Comparison of ENCODE assay signal across 27 cellular contexts in the genomic region with DNA sequence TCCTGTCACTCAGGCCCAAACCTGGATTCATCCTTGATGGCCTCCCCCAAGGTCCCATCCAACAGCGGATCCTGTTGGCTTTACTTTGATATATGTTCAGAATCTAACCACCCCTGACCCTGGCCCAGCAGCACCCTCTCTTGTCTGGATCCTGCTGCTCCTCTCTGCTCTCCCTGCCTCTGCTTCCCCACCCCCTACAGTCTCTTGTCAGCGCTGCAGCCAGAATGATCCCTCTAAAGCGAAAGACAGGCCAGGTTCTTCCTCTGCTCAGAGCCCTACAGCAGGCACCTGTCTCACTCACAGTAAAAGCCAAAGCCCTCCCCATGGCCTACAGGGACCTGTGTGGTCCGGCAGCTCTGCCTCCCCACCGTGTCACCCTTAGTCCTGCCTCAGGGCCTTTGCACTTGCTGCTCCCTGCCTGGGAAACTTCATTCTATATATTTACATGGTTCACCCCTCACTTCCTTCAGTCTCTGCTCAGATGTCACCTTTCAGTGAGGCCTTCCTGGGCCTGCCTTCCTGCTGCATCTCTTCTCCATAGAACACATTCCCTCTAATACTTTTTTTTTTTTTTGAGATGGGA. TPM values are rescaled to one million over a fixed set of nuclear protein-coding genes. Genes with fewer than 3 reads are reported as not detected.
DNase-seq lines count a peak whose midpoint lies in the region; ATAC-seq, FAIRE-seq and TF ChIP-seq lines count a peak whose summit lies in the region.
"Had no signal": no experiment of that assay in that cellular context is flagged by ENCODE, and none has a peak within 500 bp of the region (broad histone marks: within the 10 kb centered on the region; RNA-seq: fewer than 3 reads in every experiment).

No MANE protein-coding gene starts in this region.

- H2AFZ ChIP-seq in HCT116 (ENCODE audit: low read depth, low read length, poor library complexity, severe bottlenecking), result no peak overlapping the region

- H3K4me3 Mint-ChIP-seq in WTC11, result no peak overlapping the region
- no peak overlapping the region for H3K4me3 Mint-ChIP-seq in mesothelial cell of epicardium
- H3K4me3 Mint-ChIP-seq in activated naive CD8-positive, alpha-beta T cell treated with anti-CD3 and anti-CD28 coated beads for 36 hours, result no peak overlapping the region
- H3K4me3 Mint-ChIP-seq: activated CD8-positive, alpha-beta memory T cell treated with anti-CD3 and anti-CD28 coated beads, Interleukin-2, amount 10 ng/mL, durations not matched to agents 7 days and 5 days; activated T-cell treated with anti-CD3 and anti-CD28 coated beads, Interleukin-2, amount 50 U/mL, for 4 hours; T-cell had no signal

- 0 out of 2 replicates have a peak, but pooled peaks cover 3% of the 10 kb centered on the region for H3K27me3 ChIP-seq in HCT116 (ENCODE audit: insufficient read depth, low read length)
- H3K27me3 ChIP-seq: dorsolateral prefrontal cortex had no signal

- no peaks in the 10 kb centered on the region for H3K79me2 ChIP-seq in HCT116 (ENCODE audit: insufficient read depth, low read length)

- no TSS peak for BruUV-seq in HCT116 (replicated peaks; lab: Mats Ljungman, UMichigan)

- no peak overlapping the region for H3K9ac ChIP-seq in HCT116 (ENCODE audit: low read length)
- no peak overlapping the region for H3K9ac ChIP-seq in kidney (ENCODE audit: low read length in 2 of 2)

- H3K4me1 Mint-ChIP-seq in WTC11 (peaks cover 10% of the 10 kb centered on the region), mesothelial cell of epicardium (no peaks in the 10 kb centered on the region)
- no peaks in the 10 kb centered on the region for H3K4me1 Mint-ChIP-seq in activated naive CD8-positive, alpha-beta T cell treated with anti-CD3 and anti-CD28 coated beads for 36 hours

- H3K36me3 Mint-ChIP-seq in WTC11, result peaks cover 23% of the 10 kb centered on the region
- H3K36me3 Mint-ChIP-seq in mesothelial cell of epicardium, result peaks cover 54% of the 10 kb centered on the region
- no peaks in the 10 kb centered on the region for H3K36me3 Mint-ChIP-seq in activated naive CD8-positive, alpha-beta T cell treated with anti-CD3 and anti-CD28 coated beads for 36 hours
- H3K36me3 Mint-ChIP-seq: T-cell had no signal

- DNase-seq in DMS 273 (lab: John Stamatoyannopoulos, UW; ENCODE audit: unreplicated experiment) (peak; percentile 15), DMS 273 treated with DMSO at 0.1 percent for 48 hours (lab: John Stamatoyannopoulos, UW) (no peak), HCT116 (ENCODE audit: low read depth, low spot score) (no peak), WTC11 (ENCODE audit: low spot score) (no peak), mesothelial cell of epicardium (ENCODE audit: low spot score in 2 of 2, unreplicated experiment in 2 of 2) (no peak), kidney (no peak)
- no peak for DNase-seq in activated naive CD8-positive, alpha-beta T cell treated with anti-CD3 and anti-CD28 coated beads for 36 hours
- DNase-seq: activated CD8-positive, alpha-beta memory T cell treated with anti-CD3 and anti-CD28 coated beads, Interleukin-2, amount 10 ng/mL, durations not matched to agents 7 days and 5 days; activated T-cell treated with anti-CD3 and anti-CD28 coated beads, Interleukin-2, amount 50 U/mL, for 4 hours; cerebellar nuclear complex; COR-L47; dorsolateral prefrontal cortex; Karpas-422; mammary epithelial cell; NCI-H1417 treated with DMSO at 0.1 percent for 48 hours; NCI-H2081; SJCRH30; stimulated activated naive CD8-positive, alpha-beta T cell treated with anti-CD3 and anti-CD28 coated beads, Interleukin-15, Interleukin-2, amounts not matched to agents 100 U/mL and 50 U/mL, for 24 hours; T-cell had no signal

- RAD21 ChIA-PET in HCT116 (lab: Charles Lee; ENCODE audit: low non-redundant PET in 1 of 2, low total read pairs in 2 of 2, uncharacterized antibody in 2 of 2, unreplicated experiment in 2 of 2), result no interaction called here

- H3K4me3 ChIP-seq in HCT116 (replicated peaks in 1 of 2; ENCODE audit: low read depth in 1 of 2, low read length in 2 of 2) (no peak overlapping the region), kidney (ENCODE audit: low read length in 2 of 2) (no peak overlapping the region)
- H3K4me3 ChIP-seq: dorsolateral prefrontal cortex, SJCRH30, smooth muscle cell had no signal

- no peaks in the 10 kb centered on the region for H4K20me1 ChIP-seq in HCT116 (ENCODE audit: insufficient read depth)

- ATAC-seq in HCT116 (peak; percentile 85), WTC11 (peak; percentile 88), HG02885 (IDR thresholded peaks at IDR 0.05; ENCODE audit: poor library complexity, unreplicated experiment) (no peak)
- ATAC-seq: activated CD8-positive, alpha-beta memory T cell treated with anti-CD3 and anti-CD28 coated beads, Interleukin-2, amount 10 ng/mL, durations not matched to agents 7 days and 5 days; activated T-cell treated with anti-CD3 and anti-CD28 coated beads, Interleukin-2, amount 50 U/mL, for 4 hours; stimulated activated naive CD8-positive, alpha-beta T cell treated with anti-CD3 and anti-CD28 coated beads, Interleukin-15, Interleukin-2, amounts not matched to agents 100 U/mL and 50 U/mL, for 24 hours; T-cell had no signal

- no peaks in the 10 kb centered on the region for H3K9me2 ChIP-seq in HCT116 (ENCODE audit: insufficient read depth)

- no peak for TF ChIP-seq POLR2A in HCT116 (IDR thresholded peaks at IDR 0.05; ENCODE audit: borderline replicate concordance, extremely low read depth, insufficient read depth, insufficient read length)

- intact Hi-C loops in HCT116 (cut with micrococcal nuclease), result no loop called here
- intact Hi-C loops in kidney (cut with DNase I), result no loop called here

- H3K9me3 Mint-ChIP-seq in WTC11, result peaks cover 4% of the 10 kb centered on the region
- H3K9me3 Mint-ChIP-seq in mesothelial cell of epicardium, result peaks cover 7% of the 10 kb centered on the region
- H3K9me3 Mint-ChIP-seq in activated naive CD8-positive, alpha-beta T cell treated with anti-CD3 and anti-CD28 coated beads for 36 hours, result peaks cover 7% of the 10 kb centered on the region

- TF ChIP-seq CTCF in HCT116 (IDR thresholded peaks at IDR 0.05 in 2 of 3, conservative IDR thresholded peaks at IDR 0.05 in 1 of 3; ENCODE audit: borderline replicate concordance in 1 of 3, insufficient read depth in 1 of 3, low read depth in 2 of 3, low read length in 2 of 3), result peak in 2 of 3 experiments; percentile 32 to 33; a peak in 2 of 6 replicates
- no peak for TF ChIP-seq CTCF in WTC11 (IDR thresholded peaks at IDR 0.05)
- TF ChIP-seq CTCF in mesothelial cell of epicardium (IDR thresholded peaks at IDR 0.05; ENCODE audit: unreplicated experiment), result no peak
- no peak for TF ChIP-seq CTCF in kidney (IDR thresholded peaks at IDR 0.05; ENCODE audit: borderline replicate concordance, extremely low read depth, insufficient read depth)

- POLR2A ChIA-PET in HCT116 (lab: Charles Lee), result no interaction called here
- POLR2A ChIA-PET in WTC11 (lab: Charles Lee), result no interaction called here

- no peak overlapping the region for H3K27ac Mint-ChIP-seq in WTC11
- peak overlapping the region; percentile 7 for H3K27ac Mint-ChIP-seq in mesothelial cell of epicardium
- no peak overlapping the region for H3K27ac Mint-ChIP-seq in activated naive CD8-positive, alpha-beta T cell treated with anti-CD3 and anti-CD28 coated beads for 36 hours
- H3K27ac Mint-ChIP-seq: activated CD8-positive, alpha-beta memory T cell treated with anti-CD3 and anti-CD28 coated beads, Interleukin-2, amount 10 ng/mL, durations not matched to agents 7 days and 5 days; T-cell had no signal

- peaks cover 3 to 12% of the 10 kb centered on the region in 2 experiments; a peak in 3 of 4 replicates for H3K4me1 ChIP-seq in HCT116 (ENCODE audit: control insufficient read depth in 1 of 2, insufficient read depth in 2 of 2, low read length in 2 of 2)
- no peaks in the 10 kb centered on the region for H3K4me1 ChIP-seq in kidney (ENCODE audit: control insufficient read depth in 1 of 2, insufficient read depth in 1 of 2, low read depth in 1 of 2, low read length in 2 of 2)
- H3K4me1 ChIP-seq: SJCRH30 had no signal

- H3K27ac ChIP-seq in HCT116 (ENCODE audit: low read depth, low read length) (no peak overlapping the region), kidney (ENCODE audit: low read depth in 2 of 2, low read length in 2 of 2) (no peak overlapping the region)
- H3K27ac ChIP-seq: 22Rv1, C4-2B, dorsolateral prefrontal cortex, HL-60, SJCRH30 had no signal

- H3K27me3 Mint-ChIP-seq in WTC11 (ENCODE audit: low read depth) (no peaks in the 10 kb centered on the region), mesothelial cell of epicardium (ENCODE audit: low read depth) (no peaks in the 10 kb centered on the region)
- peaks cover 26% of the 10 kb centered on the region for H3K27me3 Mint-ChIP-seq in activated naive CD8-positive, alpha-beta T cell treated with anti-CD3 and anti-CD28 coated beads for 36 hours

- H3K4me2 ChIP-seq in HCT116 (ENCODE audit: low read length), result no peak overlapping the region
- H3K4me2 ChIP-seq: smooth muscle cell had no signal

- no peaks in the 10 kb centered on the region for H3K36me3 ChIP-seq in HCT116 (ENCODE audit: control insufficient read depth in 1 of 2, insufficient read depth in 2 of 2, low read length in 2 of 2)
- no peaks in the 10 kb centered on the region for H3K36me3 ChIP-seq in kidney (ENCODE audit: control insufficient read depth in 1 of 2, insufficient read depth in 2 of 2, low read length in 2 of 2)
- H3K36me3 ChIP-seq: SJCRH30 had no signal

- no peak for FAIRE-seq in kidney (lab: Jason Lieb, UNC)
- FAIRE-seq: frontal cortex, G401.6 had no signal

- H3K9me3 ChIP-seq in HCT116 (ENCODE audit: control insufficient read depth in 1 of 2, insufficient read depth in 1 of 2, low read depth in 1 of 2, low read length in 2 of 2) (no peaks in the 10 kb centered on the region), kidney (ENCODE audit: control insufficient read depth in 1 of 2, low read length in 2 of 2) (no peaks in the 10 kb centered on the region)
- H3K9me3 ChIP-seq: SJCRH30 had no signal

- no peak for TF ChIP-seq RAD21 in HCT116 (IDR thresholded peaks at IDR 0.05; ENCODE audit: low read depth)

- CTCF ChIA-PET in HCT116 (lab: Charles Lee), result no interaction called here
- CTCF ChIA-PET in WTC11 (lab: Charles Lee), result interaction anchor here (1.0 kb wide), 1 partner anchor 11 kb away, joined by 3 read pairs; no protein-coding TSS in a partner anchor

TF ChIP-seq in WTC11, 78 proteins besides CTCF, POLR2A, EP300 and RAD21 (continues in another document):
- no peak for TF ChIP-seq ATF1 (CRISPR knock-in tag; IDR thresholded peaks at IDR 0.05)
- no peak for TF ChIP-seq TEAD4 (CRISPR knock-in tag; IDR thresholded peaks at IDR 0.05)

RNA-seq across cellular contexts. Expression of a gene that starts 37.4 kb away (rescaled TPM):
- total RNA-seq in HCT116 (2021; ENCODE audit: unreplicated experiment) (0.79 TPM), WTC11 (2021) (1.1 to 1.5 TPM (median 1.1 TPM) in 3 replicates), mesothelial cell of epicardium (0.51 to 1.1 TPM (median 0.52 TPM) in 3 replicates), kidney (1.2 TPM)
- 0.39 and 0.47 TPM in 2 replicates for polyA plus RNA-seq in HCT116 (2012)
- polyA plus RNA-seq in kidney (ENCODE audit: insufficient read depth, low read depth, low replicate concordance), result 0.26 TPM
- total RNA-seq in activated naive CD8-positive, alpha-beta T cell treated with anti-CD3 and anti-CD28 coated beads for 36 hours, result not detected
- total RNA-seq: RPMI7951, smooth muscle cell had no signal
- polyA plus RNA-seq: smooth muscle cell had no signal

RNA-seq across cellular contexts. Expression of a gene that starts 48.1 kb away (rescaled TPM):
- total RNA-seq in HCT116 (2021; ENCODE audit: unreplicated experiment), result 0.25 TPM
- not detected in 2 replicates for polyA plus RNA-seq in HCT116 (2012)
- total RNA-seq in WTC11 (2021), result 24.3 to 37.0 TPM (median 34.4 TPM) in 3 replicates
- 113 to 118 TPM (median 117 TPM) in 3 replicates for total RNA-seq in mesothelial cell of epicardium
- 24.1 TPM for total RNA-seq in kidney
- polyA plus RNA-seq in kidney (ENCODE audit: insufficient read depth, low read depth, low replicate concordance), result 3.1 TPM
- total RNA-seq in activated naive CD8-positive, alpha-beta T cell treated with anti-CD3 and anti-CD28 coated beads for 36 hours, result under 1 TPM; 0.04 to 0.08 TPM
- polyA plus RNA-seq: mammary epithelial cell had no signal

Comparison
In these comparisons a context has a peak if more than half of its experiments do, and no peak if none do; other contexts are left out.
1. CTCF ChIP-seq: peak in HCT116 (2 of 3); none in WTC11 (single experiment), mesothelial cell of epicardium (single experiment) and kidney (single experiment).
2. RNA of a gene that starts 48.1 kb away (total RNA-seq): 113 to 118 TPM in mesothelial cell of epicardium, 24.3 to 37.0 TPM in WTC11 and 24.1 TPM in kidney (single experiment); 0.25 TPM in HCT116 (single experiment) and 0.04 to 0.08 TPM in activated naive CD8-positive, alpha-beta T cell treated with anti-CD3 and anti-CD28 coated beads for 36 hours; every median in the first group is over 10 times any median in the second.